Comparison of ENCODE assay signal across 9 cellular contexts in the genomic region with DNA sequence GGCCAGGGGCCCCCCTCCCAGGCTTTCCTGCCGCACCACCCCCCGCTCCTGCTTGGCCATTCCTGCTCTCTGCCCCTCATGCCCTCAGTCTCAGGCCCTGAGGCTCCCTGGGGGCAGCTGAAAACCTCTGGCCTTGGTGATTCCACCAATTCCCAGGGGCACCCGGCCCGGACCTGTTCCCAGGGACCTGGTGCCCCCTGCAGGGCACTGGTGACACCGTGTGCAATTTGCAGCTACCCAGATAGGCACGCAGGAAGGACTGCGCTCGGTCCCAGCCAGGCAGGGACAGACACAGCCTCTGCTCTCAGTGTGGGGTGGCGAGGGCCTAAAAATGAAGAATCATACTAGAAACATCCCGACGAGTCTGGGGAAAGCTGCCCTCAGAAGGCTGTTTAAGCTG. TPM values are rescaled to one million over a fixed set of nuclear protein-coding genes. Genes with fewer than 3 reads are reported as not detected.
DNase-seq lines count a peak whose midpoint lies in the region; ATAC-seq and TF ChIP-seq lines count a peak whose summit lies in the region.
"Had no signal": no experiment of that assay in that cellular context is flagged by ENCODE, and none has a peak within 500 bp of the region (broad histone marks: within the 10 kb centered on the region; RNA-seq: fewer than 3 reads in every experiment).

No MANE protein-coding gene starts in this region.

- no peak overlapping the region for H3K4me3 ChIP-seq in brain microvascular endothelial cell (ENCODE audit: low read depth, low read length)
- no peak overlapping the region for H3K4me3 ChIP-seq in lung

- H3K9me3 ChIP-seq in lung (ENCODE audit: control insufficient read depth in 2 of 2, insufficient read depth in 1 of 2, low read length in 1 of 2): no peaks in the 10 kb centered on the region

- H3K4me1 ChIP-seq in lung (ENCODE audit: control insufficient read depth in 2 of 2, insufficient read depth in 2 of 2, low read length in 2 of 2): peaks cover 0 to 7% of the 10 kb centered on the region in 2 donors

- H3K9me3 Mint-ChIP-seq in activated T-cell treated with anti-CD3 and anti-CD28 coated beads, Interleukin-2, amount 50 U/mL, for 24 hours: no peaks in the 10 kb centered on the region
- H3K9me3 Mint-ChIP-seq: central memory CD8-positive, alpha-beta T cell had no signal

- H3K36me3 ChIP-seq in brain microvascular endothelial cell (replicated peaks): no peaks in the 10 kb centered on the region
- no peaks in the 10 kb centered on the region for H3K36me3 ChIP-seq in lung (ENCODE audit: control insufficient read depth in 2 of 2, insufficient read depth in 2 of 2, low read length in 2 of 2)

- H3K4me1 Mint-ChIP-seq in activated T-cell treated with anti-CD3 and anti-CD28 coated beads, Interleukin-2, amount 50 U/mL, for 24 hours (ENCODE audit: low read depth): no peaks in the 10 kb centered on the region
- H3K4me1 Mint-ChIP-seq: central memory CD8-positive, alpha-beta T cell had no signal

- WGBS in lung, 2 donors: 31 to 36% methylated on average over 11 of the region's 11 CpGs

- no peak overlapping the region for H3K27ac Mint-ChIP-seq in activated T-cell treated with anti-CD3 and anti-CD28 coated beads, Interleukin-2, amount 50 U/mL, for 24 hours

- ATAC-seq in lung (ENCODE audit: insufficient read depth, low FRiP score) (no peak), HG03175 (IDR thresholded peaks at IDR 0.05; ENCODE audit: unreplicated experiment) (no peak), HG02798 (IDR thresholded peaks at IDR 0.05; ENCODE audit: poor library complexity, unreplicated experiment) (no peak)

- no peak overlapping the region for H3K27ac ChIP-seq in brain microvascular endothelial cell
- no peak overlapping the region for H3K27ac ChIP-seq in lung (ENCODE audit: low read depth in 1 of 2, low read length in 1 of 2)

- in situ Hi-C loops in brain microvascular endothelial cell (cut with HindIII; ENCODE audit: low pct_ligation_motif_present, low sequenced_read_pairs): no loop called here

- TF ChIP-seq CTCF in brain microvascular endothelial cell (IDR thresholded peaks at IDR 0.05; ENCODE audit: low read depth, low read length, missing control alignments): peak; percentile 65
- peak; percentile 22 for TF ChIP-seq CTCF in lung (IDR thresholded peaks at IDR 0.05; ENCODE audit: control extremely low read depth, extremely low read depth)

- no peaks in the 10 kb centered on the region for H3K36me3 Mint-ChIP-seq in activated T-cell treated with anti-CD3 and anti-CD28 coated beads, Interleukin-2, amount 50 U/mL, for 24 hours (ENCODE audit: low read depth)

- H3K27me3 Mint-ChIP-seq in activated T-cell treated with anti-CD3 and anti-CD28 coated beads, Interleukin-2, amount 50 U/mL, for 24 hours: peaks cover 44% of the 10 kb centered on the region

- peak; percentile 36 for DNase-seq in activated T-cell treated with anti-CD3 and anti-CD28 coated beads, Interleukin-2, amount 50 U/mL, for 24 hours
- DNase-seq in activated T-cell treated with anti-CD3 and anti-CD28 coated beads for 4 hours (no peak), NAMALWA (ENCODE audit: low spot score) (peak; percentile 58), brain microvascular endothelial cell (no peak), lung (ENCODE audit: low spot score) (no peak), DMS79 (lab: John Stamatoyannopoulos, UW) (no peak)

- H3K4me3 Mint-ChIP-seq in activated T-cell treated with anti-CD3 and anti-CD28 coated beads, Interleukin-2, amount 50 U/mL, for 24 hours: no peak overlapping the region
- H3K4me3 Mint-ChIP-seq: central memory CD8-positive, alpha-beta T cell had no signal

- H3K27me3 ChIP-seq in brain microvascular endothelial cell (replicated peaks) (peaks cover 15% of the 10 kb centered on the region), lung (ENCODE audit: control insufficient read depth, insufficient read depth) (no peaks in the 10 kb centered on the region)

RNA-seq across cellular contexts. Expression of gene WFDC1, which starts 13.4 kb away (rescaled TPM):
- 10 to 100 TPM in 1 of 2 donors, 1 to 10 TPM in 1; 6.5 to 14.8 TPM for total RNA-seq in lung
- polyA plus RNA-seq in lung: 10 to 100 TPM in 1 of 2 donors, 1 to 10 TPM in 1; 9.9 to 12.9 TPM

Comparison
In these comparisons a context has a peak if more than half of its experiments do, and no peak if none do; other contexts are left out.
1. DNase-seq: peak in activated T-cell treated with anti-CD3 and anti-CD28 coated beads, Interleukin-2, amount 50 U/mL, for 24 hours (single experiment) and NAMALWA (single experiment); none in activated T-cell treated with anti-CD3 and anti-CD28 coated beads for 4 hours (single experiment), brain microvascular endothelial cell (single experiment), lung (single experiment) and DMS79 (single experiment).